Comparison of ENCODE assay signal across 8 cellular contexts in the genomic region with DNA sequence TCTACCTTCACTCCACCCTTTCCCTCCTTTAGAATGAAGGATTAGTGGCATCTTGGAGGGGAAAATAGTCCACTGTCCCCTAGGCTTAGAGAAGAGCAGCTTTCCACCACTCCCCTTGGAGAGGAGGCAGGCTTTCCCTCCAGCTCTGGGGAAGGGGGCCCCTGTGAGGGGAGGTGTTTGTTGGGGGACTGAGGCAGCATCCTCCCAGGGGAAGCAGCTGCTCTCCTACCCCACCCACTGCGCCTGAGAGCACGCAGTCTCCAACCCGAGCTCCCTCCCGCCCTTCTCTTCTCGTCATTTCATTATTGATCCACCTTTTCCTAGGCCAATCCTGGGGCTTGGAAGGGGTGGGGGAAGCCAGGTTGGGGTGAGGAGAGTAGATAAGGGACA. TPM values are rescaled to one million over a fixed set of nuclear protein-coding genes. Genes with fewer than 3 reads are reported as not detected.
DNase-seq lines count a peak whose midpoint lies in the region; ATAC-seq and TF ChIP-seq lines count a peak whose summit lies in the region.

No MANE protein-coding gene starts in this region.

- no peaks in the 10 kb centered on the region for H3K9me3 Mint-ChIP-seq in activated T-cell treated with anti-CD3 and anti-CD28 coated beads, Interleukin-2, amount 50 U/mL, for 72 hours

- DNase-seq in GM03348 (ENCODE audit: low spot score): peak; percentile 32
- peak; percentile 79 for DNase-seq in NCI-H146 (lab: John Stamatoyannopoulos, UW)
- peak; percentile 28 to 39 for DNase-seq in activated T-cell treated with anti-CD3 and anti-CD28 coated beads, Interleukin-2, amount 50 U/mL, for 72 hours
- DNase-seq in foreskin fibroblast: peak in 1 of 2 donors; percentile 55
- DNase-seq in omental fat pad (ENCODE audit: low spot score): no peak

- peaks cover 18% of the 10 kb centered on the region for H3K79me2 ChIP-seq in parathyroid adenoma

- H3K27ac Mint-ChIP-seq in activated T-cell treated with anti-CD3 and anti-CD28 coated beads, Interleukin-2, amount 50 U/mL, for 72 hours: peak overlapping the region; percentile 52

- H3K4me1 ChIP-seq in parathyroid adenoma: peaks cover under 1% of the 10 kb centered on the region

- H3K4me3 Mint-ChIP-seq in activated T-cell treated with anti-CD3 and anti-CD28 coated beads, Interleukin-2, amount 50 U/mL, for 72 hours: peak overlapping the region; percentile 94 to 99

- no peaks in the 10 kb centered on the region for H3K27me3 ChIP-seq in parathyroid adenoma (ENCODE audit: control insufficient read depth, insufficient read depth, low read length)

- no peaks in the 10 kb centered on the region for H3K9me3 ChIP-seq in parathyroid adenoma (ENCODE audit: control insufficient read depth, low read length)

- peaks cover 60% of the 10 kb centered on the region for H3K4me1 Mint-ChIP-seq in activated T-cell treated with anti-CD3 and anti-CD28 coated beads, Interleukin-2, amount 50 U/mL, for 72 hours (ENCODE audit: low read depth)

- no peaks in the 10 kb centered on the region for H3K36me3 ChIP-seq in parathyroid adenoma (ENCODE audit: control insufficient read depth, insufficient read depth, low read length)

- peak overlapping the region; percentile 78 for H3K27ac ChIP-seq in parathyroid adenoma

- no peak overlapping the region for H3K9ac ChIP-seq in parathyroid adenoma

- no peak for TF ChIP-seq CTCF in foreskin fibroblast (IDR thresholded peaks at IDR 0.05; ENCODE audit: low read depth, low read length)
- TF ChIP-seq CTCF in parathyroid adenoma (IDR thresholded peaks at IDR 0.05): no peak
- TF ChIP-seq CTCF in omental fat pad (IDR thresholded peaks at IDR 0.05): no peak

- peak overlapping the region; percentile 85 for H3K4me2 ChIP-seq in parathyroid adenoma (ENCODE audit: low read length)

- peaks cover 4 to 11% of the 10 kb centered on the region in 2 donors for H3K36me3 Mint-ChIP-seq in activated T-cell treated with anti-CD3 and anti-CD28 coated beads, Interleukin-2, amount 50 U/mL, for 72 hours (ENCODE audit: insufficient read depth in 2 of 2)

- H2AFZ ChIP-seq in parathyroid adenoma: no peak overlapping the region

- no peak for ATAC-seq in activated T-cell treated with anti-CD3 and anti-CD28 coated beads, Interleukin-2, amount 50 U/mL, for 72 hours (replicated peaks in 1 of 2)
- ATAC-seq in GM21737 (IDR thresholded peaks at IDR 0.05; ENCODE audit: unreplicated experiment) (no peak), esophagus mucosa (no peak), omental fat pad (ENCODE audit: low FRiP score) (no peak)

- H3K4me3 ChIP-seq in foreskin fibroblast (ENCODE audit: low read depth in 1 of 2, low read length in 2 of 2): peak overlapping the region; percentile 83 to 85
- peak overlapping the region; percentile 72 for H3K4me3 ChIP-seq in parathyroid adenoma (ENCODE audit: low read depth, low read length)

- H3K27me3 Mint-ChIP-seq in activated T-cell treated with anti-CD3 and anti-CD28 coated beads, Interleukin-2, amount 50 U/mL, for 72 hours (ENCODE audit: low read depth): no peaks in the 10 kb centered on the region

RNA-seq across cellular contexts. Expression of gene KMT2A, which starts 1.4 kb away (rescaled TPM):
- total RNA-seq in activated T-cell treated with anti-CD3 and anti-CD28 coated beads, Interleukin-2, amount 50 U/mL, for 72 hours: 100 to 1,000 TPM; 106 to 124 TPM
- total RNA-seq in esophagus mucosa: 25.6 TPM
- total RNA-seq in omental fat pad: 10 to 100 TPM; 39.3 to 84.8 (median 51.9) TPM

RNA-seq across cellular contexts. Expression of gene ATP5MG, which starts 36.3 kb away (rescaled TPM):
- total RNA-seq in activated T-cell treated with anti-CD3 and anti-CD28 coated beads, Interleukin-2, amount 50 U/mL, for 72 hours: 100 to 1,000 TPM; 176 to 225 TPM
- total RNA-seq in esophagus mucosa (186 TPM), omental fat pad (10 to 100 TPM; 38.1 to 57.1 (median 51.9) TPM)
